Comparison of ENCODE assay signal across 20 cellular contexts in genomic region chr1:231016234-231016633, GRCh38.
"Had no signal": no experiment of that assay in that cellular context is flagged by ENCODE, and none has a peak within 500 bp of the region (broad histone marks: within the 10 kb centered on the region; RNA-seq: fewer than 3 reads in every experiment).

No MANE protein-coding gene starts in this region.

- H3K9me3 ChIP-seq: adrenal gland, gastrocnemius medialis, transverse colon had no signal

- H3K27me3 ChIP-seq: adrenal gland, gastrocnemius medialis, heart right ventricle, transverse colon had no signal

- H3K4me1 ChIP-seq: adrenal gland, gastrocnemius medialis, neural progenitor cell, parathyroid adenoma had no signal

- ATAC-seq: gastrocnemius medialis; heart right ventricle; left ventricle myocardium superior; stimulated activated effector memory CD8-positive, alpha-beta T cell treated with anti-CD3 and anti-CD28 coated beads, Interleukin-12 subunit alpha, Interleukin-12 subunit beta, amount 100 ng/mL, for 72 hours had no signal

- H3K27ac ChIP-seq: adrenal gland, esophagus muscularis mucosa, gastrocnemius medialis, heart right ventricle, neural progenitor cell, parathyroid adenoma, transverse colon had no signal

- H3K27ac Mint-ChIP-seq: neural progenitor cell; stimulated activated effector memory CD8-positive, alpha-beta T cell treated with anti-CD3 and anti-CD28 coated beads, Interleukin-12 subunit alpha, Interleukin-12 subunit beta, amount 100 ng/mL, for 72 hours; T-helper 2 cell treated with Interferon-gamma antibody and Interleukin-4, amounts not matched to agents 5 μg/mL and 100 μg/mL, for 36 hours had no signal

- H3K4me3 ChIP-seq: adrenal gland, esophagus muscularis mucosa, gastrocnemius medialis, heart right ventricle, neural progenitor cell, skin epidermis, transverse colon had no signal

- H3K36me3 ChIP-seq: adrenal gland, gastrocnemius medialis, neural progenitor cell, transverse colon had no signal

- H3K9me3 Mint-ChIP-seq: neural progenitor cell; stimulated activated effector memory CD8-positive, alpha-beta T cell treated with anti-CD3 and anti-CD28 coated beads, Interleukin-12 subunit alpha, Interleukin-12 subunit beta, amount 100 ng/mL, for 72 hours; T-helper 2 cell treated with Interferon-gamma antibody and Interleukin-4, amounts not matched to agents 5 μg/mL and 100 μg/mL, for 36 hours had no signal

- DNase-seq: activated CD4-positive, alpha-beta T cell treated with anti-CD3 and anti-CD28 coated beads, Interleukin-2, amount 50 U/mL, for 4 hours; activated CD4-positive, CD25-positive, alpha-beta regulatory T cell treated with anti-CD3 and anti-CD28 coated beads, Interleukin-2, amount 50 U/mL, for 72 hours; activated naive CD4-positive, alpha-beta T cell treated with anti-CD3 and anti-CD28 coated beads, Interleukin-2, amount 50 U/mL, for 16 hours; activated T-cell treated with anti-CD3 and anti-CD28 coated beads, Interleukin-2, amount 50 U/mL, for 1 hour; adrenal gland; central memory CD4-positive, alpha-beta T cell; cortex of kidney; gastrocnemius medialis; heart right ventricle; islet precursor cell; left ventricle myocardium superior; mesendoderm; SW 1271; transverse colon had no signal

- H3K36me3 Mint-ChIP-seq: stimulated activated effector memory CD8-positive, alpha-beta T cell treated with anti-CD3 and anti-CD28 coated beads, Interleukin-12 subunit alpha, Interleukin-12 subunit beta, amount 100 ng/mL, for 72 hours had no signal

- H3K4me1 Mint-ChIP-seq: neural progenitor cell; stimulated activated effector memory CD8-positive, alpha-beta T cell treated with anti-CD3 and anti-CD28 coated beads, Interleukin-12 subunit alpha, Interleukin-12 subunit beta, amount 100 ng/mL, for 72 hours had no signal

- H3K4me3 Mint-ChIP-seq: neural progenitor cell; stimulated activated effector memory CD8-positive, alpha-beta T cell treated with anti-CD3 and anti-CD28 coated beads, Interleukin-12 subunit alpha, Interleukin-12 subunit beta, amount 100 ng/mL, for 72 hours; T-helper 2 cell treated with Interferon-gamma antibody and Interleukin-4, amounts not matched to agents 5 μg/mL and 100 μg/mL, for 36 hours had no signal
